16 cellular contexts compared by ENCODE assay signal in genomic region chr4:39616651-39617050, GRCh38. TPM values are rescaled to one million over a fixed set of nuclear protein-coding genes. Genes with fewer than 3 reads are reported as not detected.
A peak's percentile ranks its signal among the peaks of the same experiment; 100 is the strongest.
DNase-seq lines count a peak whose midpoint lies in the region; ATAC-seq, FAIRE-seq and TF ChIP-seq lines count a peak whose summit lies in the region.
"Had no signal": no experiment of that assay in that cellular context is flagged by ENCODE, and none has a peak within 500 bp of the region (broad histone marks: within the 10 kb centered on the region; RNA-seq: fewer than 3 reads in every experiment).

No MANE protein-coding gene starts in this region.

- peak overlapping the region; percentile 57 for H3K4me2 ChIP-seq in endothelial cell of umbilical vein (ENCODE audit: insufficient read depth, low read length)
- H3K4me2 ChIP-seq: BLaER1 had no signal

- TSS peak; percentile 28 for BruUV-seq in Panc1 (replicated peaks; lab: Mats Ljungman, UMichigan)
- no TSS peak for BruUV-seq in endothelial cell of umbilical vein (replicated peaks; lab: Mats Ljungman, UMichigan)

- no peak overlapping the region for H3K9ac ChIP-seq in endothelial cell of umbilical vein (replicated peaks; ENCODE audit: extremely low read depth, insufficient read depth, low read length)
- H3K9ac ChIP-seq: BLaER1 had no signal

- no peak overlapping the region for H3K4me3 ChIP-seq in Panc1 (ENCODE audit: low read depth in 2 of 2, low read length in 2 of 2)
- H3K4me3 ChIP-seq in endothelial cell of umbilical vein (replicated peaks in 1 of 3; ENCODE audit: insufficient read depth in 1 of 3, low read depth in 1 of 3, low read length in 3 of 3) = no peak overlapping the region
- H3K4me3 ChIP-seq: BLaER1 had no signal

- H3K27ac Mint-ChIP-seq in osteocyte (ENCODE audit: unreplicated experiment) = peak overlapping the region; percentile 97
- H3K27ac Mint-ChIP-seq in T-cell = no peak overlapping the region
- H3K27ac Mint-ChIP-seq: activated B cell treated with CpG ODN at 0.5 μM for 24 hours; activated T-helper 1 cell treated with anti-CD3 and anti-CD28 coated beads, Interleukin-12 subunit alpha, Interleukin-12 subunit beta, Interleukin-2, Interleukin-4 antibody, amounts not matched to agents 30 ng/mL and 10 ng/mL and 1 ng/mL, durations not matched to agents 14 hours and 24 hours and 36 hours; naive thymus-derived CD4-positive, alpha-beta T cell had no signal

- H3K79me2 ChIP-seq in endothelial cell of umbilical vein (ENCODE audit: control insufficient read depth, insufficient read depth, low read length) = peaks cover 1% of the 10 kb centered on the region

- H3K27me3 ChIP-seq in Panc1 (ENCODE audit: control insufficient read depth, insufficient read depth, low read length) = no peaks in the 10 kb centered on the region
- H3K27me3 ChIP-seq in endothelial cell of umbilical vein (ENCODE audit: control insufficient read depth in 2 of 2, insufficient read depth in 2 of 2, low read length in 2 of 2) = no peaks in the 10 kb centered on the region
- H3K27me3 ChIP-seq: BLaER1 had no signal

- POLR2A ChIA-PET in Panc1 (lab: Charles Lee) = no interaction called here
- POLR2A ChIA-PET in endothelial cell of umbilical vein (lab: Charles Lee) = no interaction called here
- POLR2A ChIA-PET in T-cell (lab: Charles Lee) = no interaction called here

- CTCF ChIA-PET in Panc1 (lab: Charles Lee) = no interaction called here
- CTCF ChIA-PET in endothelial cell of umbilical vein (lab: Charles Lee) = interaction anchor here (0.8 to 2.3 kb wide), 2 partner anchors 9 to 11 kb away, joined by 3 to 6 read pairs; no protein-coding TSS in a partner anchor
- CTCF ChIA-PET in T-cell (lab: Charles Lee) = interaction anchor here in 1 of 2 donors (0.6 kb wide), 1 partner anchor 102 kb away, joined by 4 read pairs; no protein-coding TSS in a partner anchor

- H3K27me3 Mint-ChIP-seq in osteocyte (ENCODE audit: unreplicated experiment) = no peaks in the 10 kb centered on the region
- no peaks in the 10 kb centered on the region for H3K27me3 Mint-ChIP-seq in T-cell
- H3K27me3 Mint-ChIP-seq: activated B cell treated with CpG ODN at 0.5 μM for 24 hours; naive thymus-derived CD4-positive, alpha-beta T cell had no signal

- ATAC-seq in Panc1 = no peak
- no peak for ATAC-seq in HG03175 (IDR thresholded peaks at IDR 0.05; ENCODE audit: unreplicated experiment)
- ATAC-seq in T-cell (replicated peaks in 1 of 4) = no peak
- ATAC-seq: esophagus mucosa; left lobe of liver; naive thymus-derived CD4-positive, alpha-beta T cell had no signal

- no peak for TF ChIP-seq POLR2A in endothelial cell of umbilical vein (IDR thresholded peaks at IDR 0.05; ENCODE audit: low read depth, low read length)

- H3K36me3 Mint-ChIP-seq in osteocyte (ENCODE audit: unreplicated experiment) = peaks cover 2% of the 10 kb centered on the region
- H3K36me3 Mint-ChIP-seq in T-cell = peaks cover 5% of the 10 kb centered on the region

- no peaks in the 10 kb centered on the region for H3K9me1 ChIP-seq in endothelial cell of umbilical vein (replicated peaks; ENCODE audit: control insufficient read depth, extremely low read depth, insufficient read depth, low read length)

- H3K9me3 Mint-ChIP-seq in osteocyte (ENCODE audit: unreplicated experiment) = no peaks in the 10 kb centered on the region
- no peaks in the 10 kb centered on the region for H3K9me3 Mint-ChIP-seq in T-cell
- H3K9me3 Mint-ChIP-seq: activated B cell treated with CpG ODN at 0.5 μM for 24 hours; activated T-helper 1 cell treated with anti-CD3 and anti-CD28 coated beads, Interleukin-12 subunit alpha, Interleukin-12 subunit beta, Interleukin-2, Interleukin-4 antibody, amounts not matched to agents 30 ng/mL and 10 ng/mL and 1 ng/mL, durations not matched to agents 14 hours and 24 hours and 36 hours; naive thymus-derived CD4-positive, alpha-beta T cell had no signal

- H3K4me3 Mint-ChIP-seq in osteocyte (ENCODE audit: unreplicated experiment) = peak overlapping the region; percentile 26
- no peak overlapping the region for H3K4me3 Mint-ChIP-seq in T-cell
- H3K4me3 Mint-ChIP-seq: activated B cell treated with CpG ODN at 0.5 μM for 24 hours; activated T-helper 1 cell treated with anti-CD3 and anti-CD28 coated beads, Interleukin-12 subunit alpha, Interleukin-12 subunit beta, Interleukin-2, Interleukin-4 antibody, amounts not matched to agents 30 ng/mL and 10 ng/mL and 1 ng/mL, durations not matched to agents 14 hours and 24 hours and 36 hours; naive thymus-derived CD4-positive, alpha-beta T cell had no signal

- H4K20me1 ChIP-seq in endothelial cell of umbilical vein (replicated peaks; ENCODE audit: control insufficient read depth, extremely low read depth, insufficient read depth, low read length) = no peaks in the 10 kb centered on the region
- H4K20me1 ChIP-seq: BLaER1 had no signal

- DNase-seq in EH (ENCODE audit: low read depth) (peak; percentile 68), Panc1 (ENCODE audit: low read depth, low spot score) (no peak), endothelial cell of umbilical vein (ENCODE audit: low read depth, low spot score) (peak; percentile 84), osteocyte (ENCODE audit: extremely low spot score, unreplicated experiment) (no peak), T-helper 1 cell (no peak), posterior cingulate gyrus (no peak), T-cell (no peak)
- DNase-seq: activated B cell treated with CpG ODN at 0.5 μM for 24 hours; naive thymus-derived CD4-positive, alpha-beta T cell; NCI-H187; NCI-H510A had no signal

- intact Hi-C loops in Panc1 (cut with micrococcal nuclease; ENCODE audit: unreplicated experiment) = no loop called here
- intact Hi-C loops in endothelial cell of umbilical vein (cut with micrococcal nuclease) = no loop called here
- intact Hi-C loops in posterior cingulate gyrus (cut with DNase I) = no loop called here

- FAIRE-seq in endothelial cell of umbilical vein (lab: Jason Lieb, UNC) = peak; percentile 33

- no peak overlapping the region for H2AFZ ChIP-seq in endothelial cell of umbilical vein (ENCODE audit: low read depth, low read length)

- no peaks in the 10 kb centered on the region for H3K9me3 ChIP-seq in Panc1 (ENCODE audit: control insufficient read depth, insufficient read depth, low read depth, low read length)
- H3K9me3 ChIP-seq in endothelial cell of umbilical vein (replicated peaks; ENCODE audit: control insufficient read depth, insufficient read depth, low read length) = no peaks in the 10 kb centered on the region
- H3K9me3 ChIP-seq: BLaER1 had no signal

- H3K4me1 Mint-ChIP-seq in osteocyte (ENCODE audit: unreplicated experiment) (peaks cover 78% of the 10 kb centered on the region), T-cell (peaks cover 0 to 4% (median 0%) of the 10 kb centered on the region in 3 donors)

- TF ChIP-seq CTCF in Panc1 (IDR thresholded peaks at IDR 0.05) = no peak
- TF ChIP-seq CTCF in endothelial cell of umbilical vein (IDR thresholded peaks at IDR 0.05; ENCODE audit: extremely low read depth in 1 of 2, insufficient read depth in 1 of 2, low read depth in 1 of 2, low read length in 2 of 2) = no peak
- TF ChIP-seq CTCF in osteocyte (IDR thresholded peaks at IDR 0.05) = no peak

- dilution Hi-C loops in endothelial cell of umbilical vein (cut with MboI; ENCODE audit: extremely low pct_ligation_motif_present, low sequenced_read_pairs) = no loop called here

- H3K36me3 ChIP-seq in Panc1 (ENCODE audit: control insufficient read depth, insufficient read depth, low read length) (no peaks in the 10 kb centered on the region; the same call in 1 of the 2 replicates), endothelial cell of umbilical vein (ENCODE audit: control insufficient read depth in 2 of 2, extremely low read depth in 1 of 2, insufficient read depth in 2 of 2, low read length in 2 of 2) (no peaks in the 10 kb centered on the region)
- H3K36me3 ChIP-seq: BLaER1 had no signal

- peaks cover 79% of the 10 kb centered on the region for H3K4me1 ChIP-seq in Panc1 (ENCODE audit: control insufficient read depth, insufficient read depth, low read length)
- peaks cover 42% of the 10 kb centered on the region for H3K4me1 ChIP-seq in endothelial cell of umbilical vein (ENCODE audit: control insufficient read depth, extremely low read depth, insufficient read depth, low read length)

- H3K27ac ChIP-seq in Panc1 (ENCODE audit: low read length) (peak overlapping the region; percentile 99), endothelial cell of umbilical vein (ENCODE audit: insufficient read depth, low read depth, low read length) (peak overlapping the region; percentile 40)
- H3K27ac ChIP-seq: BLaER1 had no signal

- in situ Hi-C loops in Panc1 (cut with HindIII; ENCODE audit: low pct_unique_long_range_greater_than_20kb, low sequenced_read_pairs) = no loop called here

TF ChIP-seq in endothelial cell of umbilical vein, 7 proteins besides CTCF, POLR2A, EP300 and RAD21:
- TF ChIP-seq JUN (IDR thresholded peaks at IDR 0.05; ENCODE audit: borderline replicate concordance, insufficient read depth, insufficient read length, low read depth) (peak; percentile 32), FOS (IDR thresholded peaks at IDR 0.05; ENCODE audit: borderline replicate concordance, insufficient read depth, low read length) (peak; percentile 70), MYC (IDR thresholded peaks at IDR 0.05; ENCODE audit: low read depth, low read length) (no peak), GATA2 (IDR thresholded peaks at IDR 0.05; ENCODE audit: insufficient read depth, insufficient read length, low read depth, low read length) (no peak), EZH2 (IDR thresholded peaks at IDR 0.05; ENCODE audit: borderline replicate concordance, low read depth, low read length, severe bottlenecking) (no peak), MAX (IDR thresholded peaks at IDR 0.05; ENCODE audit: insufficient read depth, insufficient read length) (no peak), POLR2AphosphoS5 (IDR thresholded peaks at IDR 0.05; ENCODE audit: insufficient read depth, low read depth, low read length) (no peak)

RNA-seq across cellular contexts. Expression of gene SMIM14, which starts 22.0 kb away (rescaled TPM):
- total RNA-seq in Panc1 (2021; ENCODE audit: unreplicated experiment) = 48.2 TPM
- polyA plus RNA-seq in Panc1 (2012; ENCODE audit: insufficient read length) = 35.3 TPM
- total RNA-seq in endothelial cell of umbilical vein = 15.1 and 15.4 TPM in 2 replicates
- 9.6 and 12.3 TPM in 2 replicates for polyA plus RNA-seq in endothelial cell of umbilical vein
- 10.3 and 14.8 TPM in 2 replicates for polyA plus RNA-seq in endothelial cell of umbilical vein (2011; cell fraction: cytosol; rRNA removed)
- 4.0 and 6.5 TPM in 2 replicates for polyA plus RNA-seq in endothelial cell of umbilical vein (2011; cell fraction: nucleus; rRNA removed)
- polyA plus RNA-seq in endothelial cell of umbilical vein (2012) = 12.7 and 17.8 TPM in 2 replicates
- polyA minus RNA-seq in endothelial cell of umbilical vein = 25.4 and 27.0 TPM in 2 replicates
- 10.2 TPM for polyA minus RNA-seq in endothelial cell of umbilical vein (2011; cell fraction: cytosol; rRNA and poly(A)+ RNA removed)
- polyA minus RNA-seq in endothelial cell of umbilical vein (2011; cell fraction: nucleus; rRNA and poly(A)+ RNA removed) = 3.6 and 4.3 TPM in 2 replicates
- 67.1 and 73.5 TPM in 2 replicates for total RNA-seq in osteocyte
- 10 to 100 TPM in 3 of 5 donors, 1 to 10 TPM in 2; 4.8 to 17.2 (median 15.5) TPM for total RNA-seq in T-cell

Comparison
In these comparisons a context has a peak if more than half of its experiments do, and no peak if none do; other contexts are left out.
1. DNase-seq: peak in EH (single experiment) and endothelial cell of umbilical vein (single experiment); none in Panc1 (single experiment), osteocyte (single experiment), T-helper 1 cell (0 of 5), posterior cingulate gyrus (0 of 10) and T-cell (0 of 34).